ENCODE assay signal across 9 cellular contexts in the genomic region with DNA sequence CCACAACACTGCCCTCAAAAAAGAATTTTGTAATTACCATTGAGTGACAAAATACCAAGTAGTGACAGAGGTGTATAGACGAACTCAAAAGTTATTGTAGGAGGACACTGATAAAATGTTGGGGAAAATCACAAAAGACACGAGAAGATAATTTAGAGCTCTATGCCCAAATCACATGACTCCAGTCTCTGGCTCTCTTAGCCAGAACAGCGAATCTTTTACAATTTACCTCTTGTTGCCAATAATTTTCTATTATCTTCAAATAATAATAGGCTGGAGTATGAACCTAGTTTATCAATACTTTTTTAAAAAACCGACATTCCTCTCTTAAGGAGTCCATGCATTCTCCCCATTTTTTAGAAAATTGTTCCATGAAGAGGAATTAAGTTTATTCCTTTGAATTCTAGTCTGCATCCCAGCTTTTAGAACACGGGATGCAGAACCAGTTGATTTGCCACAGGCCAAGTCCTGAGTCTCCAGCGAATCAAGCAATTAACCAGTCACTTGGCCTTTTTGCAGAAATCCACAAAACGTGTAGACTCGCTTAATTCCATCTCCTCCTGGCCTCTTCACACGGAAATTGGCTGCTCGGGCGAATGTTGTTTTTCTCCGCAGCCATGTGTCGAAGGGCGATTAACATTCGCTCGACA. TPM values are rescaled to one million over a fixed set of nuclear protein-coding genes. Genes with fewer than 3 reads are reported as not detected.
A peak's percentile ranks its signal among the peaks of the same experiment; 100 is the strongest.
DNase-seq lines count a peak whose midpoint lies in the region; ATAC-seq, FAIRE-seq and TF ChIP-seq lines count a peak whose summit lies in the region.
"Had no signal": no experiment of that assay in that cellular context is flagged by ENCODE, and none has a peak within 500 bp of the region (broad histone marks: within the 10 kb centered on the region; RNA-seq: fewer than 3 reads in every experiment).

No MANE protein-coding gene starts in this region.

- H3K27me3 ChIP-seq in HUES64 (ENCODE audit: insufficient read depth, low read length), result peaks cover 69% of the 10 kb centered on the region

- H3K4me1 ChIP-seq in HUES64 (ENCODE audit: insufficient read depth, low read length), result peaks cover 7% of the 10 kb centered on the region

- H3K4me1 Mint-ChIP-seq in effector memory CD8-positive, alpha-beta T cell (ENCODE audit: low read depth in 2 of 2), result peaks cover 3 to 6% of the 10 kb centered on the region in 2 donors
- H3K4me1 Mint-ChIP-seq in neural crest cell, result peaks cover 9% of the 10 kb centered on the region

- peak overlapping the region; percentile 54 for H3K9ac ChIP-seq in HUES64 (ENCODE audit: low read depth, low read length)

- H3K27ac ChIP-seq in HUES64 (ENCODE audit: low read depth, low read length), result no peak overlapping the region

- H3K9me3 ChIP-seq in HUES64 (ENCODE audit: insufficient read depth, low read depth, low read length), result no peaks in the 10 kb centered on the region

- no peak for ATAC-seq in effector memory CD8-positive, alpha-beta T cell (replicated peaks)

- no peak overlapping the region for H3K27ac Mint-ChIP-seq in effector memory CD8-positive, alpha-beta T cell
- no peak overlapping the region for H3K27ac Mint-ChIP-seq in neural crest cell (ENCODE audit: unreplicated experiment)

- H3K4me3 ChIP-seq in AG09309 (ENCODE audit: control insufficient read depth, low read depth, low read length) (peak overlapping the region; percentile 58), HUES64 (ENCODE audit: low read length) (peak overlapping the region; percentile 70)

- no peak for FAIRE-seq in GM12891 (lab: Jason Lieb, UNC)

- peaks cover 63 to 72% of the 10 kb centered on the region in 2 donors for H3K27me3 Mint-ChIP-seq in effector memory CD8-positive, alpha-beta T cell
- peaks cover 90% of the 10 kb centered on the region for H3K27me3 Mint-ChIP-seq in neural crest cell (ENCODE audit: low read depth)

- TF ChIP-seq POLR2A in GM12891 (IDR thresholded peaks at IDR 0.05; ENCODE audit: low read depth, low read length), result no peak

- H3K36me3 Mint-ChIP-seq in effector memory CD8-positive, alpha-beta T cell (ENCODE audit: insufficient read depth), result no peaks in the 10 kb centered on the region
- no peaks in the 10 kb centered on the region for H3K36me3 Mint-ChIP-seq in neural crest cell (ENCODE audit: low read depth)

- DNase-seq in AG09309 (ENCODE audit: low read depth) (no peak), neural crest cell (ENCODE audit: low read depth, low spot score) (no peak), HK-2 (ENCODE audit: unreplicated experiment) (no peak), GM12891 (ENCODE audit: insufficient read length, low spot score) (no peak), Kasumi-1 (lab: John Stamatoyannopoulos, UW) (no peak), NCI-H345 (lab: John Stamatoyannopoulos, UW) (no peak)
- DNase-seq in effector memory CD8-positive, alpha-beta T cell, result no peak

- WGBS in HUES64, result 19% methylated on average over 15 of the region's 16 CpGs

- no peaks in the 10 kb centered on the region for H3K36me3 ChIP-seq in HUES64 (ENCODE audit: insufficient read depth, low read length)

- H3K9me3 Mint-ChIP-seq in effector memory CD8-positive, alpha-beta T cell, result no peaks in the 10 kb centered on the region
- no peaks in the 10 kb centered on the region for H3K9me3 Mint-ChIP-seq in neural crest cell

- peak overlapping the region; percentile 56 to 71 for H3K4me3 Mint-ChIP-seq in effector memory CD8-positive, alpha-beta T cell
- H3K4me3 Mint-ChIP-seq in neural crest cell, result peak overlapping the region; percentile 72

- TF ChIP-seq CTCF in AG09309 (IDR thresholded peaks at IDR 0.05; ENCODE audit: control insufficient read depth, insufficient read depth, low read depth, low read length, missing control alignments) (no peak), neural crest cell (conservative IDR thresholded peaks at IDR 0.05) (no peak)

TF ChIP-seq in GM12891, 5 proteins besides CTCF, POLR2A, EP300 and RAD21:
- TF ChIP-seq POLR2AphosphoS5 (IDR thresholded peaks at IDR 0.05; ENCODE audit: low read depth, low read length), result no peak
- TF ChIP-seq TAF1 (IDR thresholded peaks at IDR 0.05; ENCODE audit: low read depth, low read length), result no peak
TF ChIP-seq in GM12891: peak in this region for 0.

RNA-seq across cellular contexts. Expression of gene RIPPLY2, which starts 0.5 kb away (rescaled TPM):
- 0.05 TPM for polyA plus RNA-seq in HUES64 (2013, experiment 1 of 2)
- polyA plus RNA-seq in HUES64 (2013, experiment 2 of 2), result 0.76 TPM
- total RNA-seq in neural crest cell, result 0.66 and 0.72 TPM in 2 replicates
- not detected for polyA plus RNA-seq in GM12891 (2012; ENCODE audit: low read depth, missing spikeins)
- total RNA-seq: RPMI7951 had no signal

RNA-seq across cellular contexts. Expression of gene CYB5R4, which starts 6.8 kb away (rescaled TPM):
- polyA plus RNA-seq in HUES64 (2013, experiment 1 of 2), result 10.8 TPM
- polyA plus RNA-seq in HUES64 (2013, experiment 2 of 2), result 13.3 TPM
- total RNA-seq in neural crest cell, result 14.6 and 17.3 TPM in 2 replicates
- polyA plus RNA-seq in GM12891 (2012; ENCODE audit: low read depth, missing spikeins), result 17.1 TPM
